ENCODE assay signal across 8 cellular contexts in genomic region chr10:50260791-50261281, GRCh38. TPM values are rescaled to one million over a fixed set of nuclear protein-coding genes. Genes with fewer than 3 reads are reported as not detected.
A peak's percentile ranks its signal among the peaks of the same experiment; 100 is the strongest.
DNase-seq lines count a peak whose midpoint lies in the region; ATAC-seq and TF ChIP-seq lines count a peak whose summit lies in the region.

No MANE protein-coding gene starts in this region.

- H3K9me3 ChIP-seq in T-helper 17 cell (ENCODE audit: control insufficient read depth, low read length, poor library complexity, severe bottlenecking) = no peaks in the 10 kb centered on the region

- H3K27me3 Mint-ChIP-seq in T-helper 17 cell (peaks cover 48% of the 10 kb centered on the region), CD14-positive monocyte (ENCODE audit: low read depth in 3 of 3) (peaks cover 4 to 7% (median 5%) of the 10 kb centered on the region in 3 donors)

- H3K4me3 Mint-ChIP-seq in T-helper 17 cell (no peak overlapping the region), CD14-positive monocyte (no peak overlapping the region)

- no peak overlapping the region for H3K27ac Mint-ChIP-seq in T-helper 17 cell
- H3K27ac Mint-ChIP-seq in CD14-positive monocyte = peak overlapping the region in 1 of 7 donors; percentile 33

- peaks cover 0 to 7% (median 2%) of the 10 kb centered on the region in 7 donors for H3K9me3 Mint-ChIP-seq in CD14-positive monocyte

- ATAC-seq in GM18909 (IDR thresholded peaks at IDR 0.05; ENCODE audit: poor library complexity, unreplicated experiment) = peak; percentile 99
- peak; percentile 97 for ATAC-seq in HG03039 (IDR thresholded peaks at IDR 0.05; ENCODE audit: unreplicated experiment)
- peak; percentile 83 for ATAC-seq in T-helper 17 cell

- peak; percentile 16 for DNase-seq in AG20443 (ENCODE audit: low spot score)
- DNase-seq in T-helper 17 cell = no peak
- DNase-seq in NCI-H1694 (lab: John Stamatoyannopoulos, UW) = no peak
- DNase-seq in DMS 273 (lab: John Stamatoyannopoulos, UW; ENCODE audit: unreplicated experiment) = no peak
- DNase-seq in NCI-H1092 treated with DMSO at 0.1 percent for 48 hours (lab: John Stamatoyannopoulos, UW) = no peak
- no peak for DNase-seq in CD14-positive monocyte (ENCODE audit: low spot score)

- no peak for TF ChIP-seq CTCF in CD14-positive monocyte (IDR thresholded peaks at IDR 0.05)

- H3K36me3 Mint-ChIP-seq in T-helper 17 cell (ENCODE audit: low read depth) (peaks cover 4% of the 10 kb centered on the region), CD14-positive monocyte (no peaks in the 10 kb centered on the region)

- intact Hi-C loops in CD14-positive monocyte (cut with micrococcal nuclease) = no loop called here

- peaks cover 3% of the 10 kb centered on the region for H3K4me1 Mint-ChIP-seq in T-helper 17 cell
- peaks cover 5% of the 10 kb centered on the region for H3K4me1 Mint-ChIP-seq in CD14-positive monocyte

RNA-seq across cellular contexts. Expression of gene ASAH2, which starts 9.5 kb away (rescaled TPM):
- total RNA-seq in T-helper 17 cell = 1 to 10 TPM; 1.0 to 2.5 TPM
- polyA plus RNA-seq in CD14-positive monocyte = not detected
